Comparison of ENCODE assay signal across 32 cellular contexts in the genomic region with DNA sequence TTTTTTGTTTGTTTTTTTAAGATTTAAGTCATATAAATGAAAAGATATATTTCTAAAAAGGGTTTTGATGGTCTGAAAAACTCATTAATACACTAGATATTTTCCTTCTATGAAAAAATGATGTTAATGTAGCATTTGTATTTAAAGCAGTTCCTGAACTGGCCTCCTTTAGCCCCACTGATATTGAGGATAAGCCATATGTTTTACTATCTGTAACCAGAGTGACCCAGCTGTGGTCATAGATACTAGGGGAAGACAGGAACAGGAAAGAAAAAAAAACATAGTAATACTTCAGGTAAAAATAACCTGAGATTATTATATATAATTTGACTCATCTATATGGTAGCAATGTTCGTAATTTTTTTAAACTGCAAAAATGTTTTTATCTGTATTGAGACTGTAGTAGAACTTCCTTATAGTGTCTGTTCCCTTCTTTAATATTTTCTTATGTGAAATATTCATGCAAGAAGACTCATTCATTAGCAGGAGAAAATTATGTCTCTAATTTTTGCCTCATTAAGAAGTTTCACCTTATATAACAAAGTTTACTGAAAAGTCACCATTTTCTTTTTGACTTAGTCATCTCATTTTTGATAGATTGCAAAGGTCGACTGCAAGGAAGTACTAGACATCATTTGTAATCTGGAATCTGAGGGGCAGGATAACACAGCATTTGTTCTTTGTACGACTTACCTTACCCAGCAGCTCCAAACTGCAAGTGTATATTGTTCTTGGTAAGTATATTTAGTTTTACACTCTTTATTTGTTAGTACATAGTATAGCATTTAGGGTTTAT. TPM values are rescaled to one million over a fixed set of nuclear protein-coding genes. Genes with fewer than 3 reads are reported as not detected.
"Had no signal": no experiment of that assay in that cellular context is flagged by ENCODE, and none has a peak within 500 bp of the region (broad histone marks: within the 10 kb centered on the region; RNA-seq: fewer than 3 reads in every experiment).

No MANE protein-coding gene starts in this region.

- H3K36me3 ChIP-seq: brain microvascular endothelial cell, MG63 had no signal

- H3K27ac ChIP-seq: brain microvascular endothelial cell, cardiac muscle cell, Peyer's patch, RWPE1, SJCRH30, VCaP had no signal

- H3K27me3 Mint-ChIP-seq: activated CD4-positive, alpha-beta memory T cell treated with anti-CD3 and anti-CD28 coated beads, Interleukin-2, amount 10 ng/mL, durations not matched to agents 7 days and 5 days; activated CD4-positive, alpha-beta T cell treated with anti-CD3 and anti-CD28 coated beads for 36 hours; activated naive CD4-positive, alpha-beta T cell treated with anti-CD3 and anti-CD28 coated beads, Interleukin-2, amount 50 U/mL, for 24 hours; dendritic cell treated with granulocyte-macrophage colony-stimulating factor and Interleukin-4, amounts not matched to agents 40 ng/mL and 50 ng/mL, for 4 days had no signal

- H3K9me3 Mint-ChIP-seq: activated CD4-positive, alpha-beta memory T cell treated with anti-CD3 and anti-CD28 coated beads, Interleukin-2, amount 10 ng/mL, durations not matched to agents 7 days and 5 days; activated naive CD4-positive, alpha-beta T cell treated with anti-CD3 and anti-CD28 coated beads, Interleukin-2, amount 50 U/mL, for 24 hours; activated T-helper 1 cell treated with anti-CD3 and anti-CD28 coated beads, Interleukin-12 subunit alpha, Interleukin-12 subunit beta, Interleukin-2, Interleukin-4 antibody, amounts not matched to agents 30 ng/mL and 10 ng/mL and 1 ng/mL, durations not matched to agents 14 hours and 24 hours and 36 hours; dendritic cell treated with granulocyte-macrophage colony-stimulating factor and Interleukin-4, amounts not matched to agents 40 ng/mL and 50 ng/mL, for 4 days had no signal

- DNase-seq: activated CD4-positive, alpha-beta memory T cell treated with anti-CD3 and anti-CD28 coated beads, Interleukin-2, amount 10 ng/mL, durations not matched to agents 7 days and 5 days; activated CD4-positive, alpha-beta T cell treated with anti-CD3 and anti-CD28 coated beads for 36 hours; activated CD4-positive, alpha-beta T cell treated with anti-CD3 and anti-CD28 coated beads, Interleukin-2, amount 50 U/mL, for 1 hour; activated CD8-positive, alpha-beta memory T cell treated with anti-CD3 and anti-CD28 coated beads, Interleukin-2, amount 50 U/mL, for 4 hours; activated effector memory CD4-positive, alpha-beta T cell treated with Interleukin-2 at 50 U/mL for 16 hours; activated naive CD4-positive, alpha-beta T cell; activated T-cell treated with anti-CD3 and anti-CD28 coated beads, Interleukin-2, amount 50 U/mL, for 1 hour; brain microvascular endothelial cell; MG63; MV-4-11; NCI-H1092 treated with DMSO at 0.1 percent for 48 hours; NCI-H1417 treated with DMSO at 0.1 percent for 48 hours; NCI-H1694 treated with DMSO at 0.1 percent for 48 hours; NCI-H2029 treated with DMSO at 0.1 percent for 48 hours; NCI-H345; NCI-H510A; NCI-H526 treated with DMSO at 0.1 percent for 48 hours; NCI-H82; Peyer's patch; Right ventricle myocardium superior; SJCRH30; SK-N-SH; T-helper 1 cell had no signal

- H3K4me3 Mint-ChIP-seq: activated CD4-positive, alpha-beta memory T cell treated with anti-CD3 and anti-CD28 coated beads, Interleukin-2, amount 10 ng/mL, durations not matched to agents 7 days and 5 days; activated CD4-positive, alpha-beta T cell treated with anti-CD3 and anti-CD28 coated beads for 36 hours; activated naive CD4-positive, alpha-beta T cell treated with anti-CD3 and anti-CD28 coated beads, Interleukin-2, amount 50 U/mL, for 24 hours; activated T-helper 1 cell treated with anti-CD3 and anti-CD28 coated beads, Interleukin-12 subunit alpha, Interleukin-12 subunit beta, Interleukin-2, Interleukin-4 antibody, amounts not matched to agents 30 ng/mL and 10 ng/mL and 1 ng/mL, durations not matched to agents 14 hours and 24 hours and 36 hours; dendritic cell treated with granulocyte-macrophage colony-stimulating factor and Interleukin-4, amounts not matched to agents 40 ng/mL and 50 ng/mL, for 4 days had no signal

- FAIRE-seq: colon had no signal

- H3K27ac Mint-ChIP-seq: activated CD4-positive, alpha-beta memory T cell treated with anti-CD3 and anti-CD28 coated beads, Interleukin-2, amount 10 ng/mL, durations not matched to agents 7 days and 5 days; activated CD4-positive, alpha-beta T cell treated with anti-CD3 and anti-CD28 coated beads for 36 hours; activated T-helper 1 cell treated with anti-CD3 and anti-CD28 coated beads, Interleukin-12 subunit alpha, Interleukin-12 subunit beta, Interleukin-2, Interleukin-4 antibody, amounts not matched to agents 30 ng/mL and 10 ng/mL and 1 ng/mL, durations not matched to agents 14 hours and 24 hours and 36 hours; dendritic cell treated with granulocyte-macrophage colony-stimulating factor and Interleukin-4, amounts not matched to agents 40 ng/mL and 50 ng/mL, for 4 days had no signal

- ATAC-seq: activated CD4-positive, alpha-beta T cell treated with anti-CD3 and anti-CD28 coated beads for 36 hours had no signal

- H3K4me2 ChIP-seq: SK-N-SH had no signal

- H3K9me3 ChIP-seq: MG63, Peyer's patch, SJCRH30, SK-N-SH had no signal

- H3K27me3 ChIP-seq: brain microvascular endothelial cell, cardiac muscle cell, MG63, Peyer's patch, SJCRH30 had no signal

- H3K4me3 ChIP-seq: cardiac muscle cell, MG63, Peyer's patch, SJCRH30 had no signal

- H3K9ac ChIP-seq: SK-N-SH had no signal

- H3K4me1 ChIP-seq: Peyer's patch, SJCRH30 had no signal

RNA-seq across cellular contexts. Expression of gene TMCO2, which starts 25.6 kb away (rescaled TPM):
- total RNA-seq: activated CD4-positive, alpha-beta memory T cell treated with anti-CD3 and anti-CD28 coated beads, Interleukin-2, amount 10 ng/mL, durations not matched to agents 7 days and 5 days; activated CD4-positive, alpha-beta T cell treated with anti-CD3 and anti-CD28 coated beads for 36 hours; activated CD8-positive, alpha-beta memory T cell treated with anti-CD3 and anti-CD28 coated beads for 36 hours; activated T-helper 1 cell treated with anti-CD3 and anti-CD28 coated beads, Interleukin-12 subunit alpha, Interleukin-12 subunit beta, Interleukin-2, Interleukin-4 antibody, amounts not matched to agents 30 ng/mL and 10 ng/mL and 1 ng/mL, durations not matched to agents 14 hours and 24 hours and 36 hours; cardiac muscle cell; Peyer's patch; Right ventricle myocardium superior; SJCRH30 had no signal
- polyA plus RNA-seq: adipose tissue, cardiac muscle cell, SK-N-SH had no signal
